Comparison of ENCODE assay signal across 8 cellular contexts in genomic region chr6:148760568-148761531, GRCh38. TPM values are rescaled to one million over a fixed set of nuclear protein-coding genes. Genes with fewer than 3 reads are reported as not detected.
DNase-seq lines count a peak whose midpoint lies in the region; ATAC-seq and TF ChIP-seq lines count a peak whose summit lies in the region.

No MANE protein-coding gene starts in this region.

- CTCF ChIA-PET in WTC11 (lab: Charles Lee), result interaction anchor here (0.9 to 1.3 kb wide), 2 partner anchors 13 to 183 kb away, joined by 3 to 6 read pairs; no protein-coding TSS in a partner anchor

- H3K9ac ChIP-seq in BLaER1 treated with 17β-estradiol and CSF1 and Interleukin-3, amounts not matched to agents 10 nM and 100 nM, result peak overlapping the region; percentile 66 to 90 (median 78)

- H3K9me3 Mint-ChIP-seq in WTC11, result 0 out of 2 replicates have a peak, but pooled peaks cover 10% of the 10 kb centered on the region

- H4K20me1 ChIP-seq in BLaER1 treated with 17β-estradiol and CSF1 and Interleukin-3, amounts not matched to agents 10 nM and 100 nM, result peaks cover 0 to 3% (median 0%) of the 10 kb centered on the region in 11 experiments; a peak in 2 of 22 replicates

- intact Hi-C loops in dorsolateral prefrontal cortex (cut with DNase I), result no loop called here

- H3K9me3 ChIP-seq in BLaER1 treated with 17β-estradiol and CSF1 and Interleukin-3, amounts not matched to agents 10 nM and 100 nM (replicated peaks in 1 of 11), result peaks cover 0 to 20% (median 8%) of the 10 kb centered on the region in 11 experiments; a peak in 10 of 22 replicates
- no peaks in the 10 kb centered on the region for H3K9me3 ChIP-seq in lung (ENCODE audit: control insufficient read depth in 2 of 2, insufficient read depth in 1 of 2, low read length in 1 of 2)

- DNase-seq in HT-29 (ENCODE audit: low spot score) (peak; percentile 24), WTC11 (ENCODE audit: low spot score) (peak; percentile 41), dorsolateral prefrontal cortex (peak in 7 of 10 donors; percentile 39 to 68 (median 56)), lung (ENCODE audit: low spot score) (peak; percentile 41)
- peak; percentile 51 for DNase-seq in stimulated activated naive CD4-positive, alpha-beta T cell treated with Interleukin-2 at 50 U/mL for 16 hours (lab: John Stamatoyannopoulos, UW)

- POLR2A ChIA-PET in WTC11 (lab: Charles Lee), result interaction anchor here (0.6 kb wide), 1 partner anchor 36 kb away, joined by 5 read pairs; no protein-coding TSS in a partner anchor

- H3K27ac ChIP-seq in BLaER1 treated with 17β-estradiol and CSF1 and Interleukin-3, amounts not matched to agents 10 nM and 100 nM, result peak overlapping the region; percentile 88 to 99 (median 92)
- peak overlapping the region in 51 of 59 donors; percentile 6 to 87 (median 64) for H3K27ac ChIP-seq in dorsolateral prefrontal cortex
- H3K27ac ChIP-seq in lung (ENCODE audit: low read depth in 1 of 2, low read length in 1 of 2), result peak overlapping the region; percentile 61 to 94

- H3K27ac Mint-ChIP-seq in WTC11, result peak overlapping the region; percentile 88

- ATAC-seq in GM21360 (IDR thresholded peaks at IDR 0.05; ENCODE audit: unreplicated experiment), result peak; percentile 41
- peak; percentile 82 for ATAC-seq in WTC11
- ATAC-seq in lung (ENCODE audit: insufficient read depth, low FRiP score), result peak; percentile 67
- no peak for ATAC-seq in HG03280 (IDR thresholded peaks at IDR 0.05; ENCODE audit: unreplicated experiment)

- peak overlapping the region; percentile 45 to 65 (median 56) for H3K4me3 ChIP-seq in BLaER1 treated with 17β-estradiol and CSF1 and Interleukin-3, amounts not matched to agents 10 nM and 100 nM
- H3K4me3 ChIP-seq in dorsolateral prefrontal cortex, result peak overlapping the region in 49 of 59 donors; percentile 0 to 54 (median 34)
- no peak overlapping the region for H3K4me3 ChIP-seq in lung

- peak overlapping the region; percentile 86 to 98 (median 92) for H3K4me2 ChIP-seq in BLaER1 treated with 17β-estradiol and CSF1 and Interleukin-3, amounts not matched to agents 10 nM and 100 nM

- H3K36me3 ChIP-seq in BLaER1 treated with 17β-estradiol and CSF1 and Interleukin-3, amounts not matched to agents 10 nM and 100 nM, result no peaks in the 10 kb centered on the region
- no peaks in the 10 kb centered on the region for H3K36me3 ChIP-seq in lung (ENCODE audit: control insufficient read depth in 2 of 2, insufficient read depth in 2 of 2, low read length in 2 of 2)

- H3K27me3 Mint-ChIP-seq in WTC11 (ENCODE audit: low read depth), result no peaks in the 10 kb centered on the region

- no peak for TF ChIP-seq CTCF in WTC11 (IDR thresholded peaks at IDR 0.05)
- no peak for TF ChIP-seq CTCF in dorsolateral prefrontal cortex (IDR thresholded peaks at IDR 0.05 in 54 of 56, conservative IDR thresholded peaks at IDR 0.05 in 2 of 56; ENCODE audit: low read depth in 1 of 56, partially characterized antibody in 56 of 56)
- TF ChIP-seq CTCF in lung (IDR thresholded peaks at IDR 0.05; ENCODE audit: control extremely low read depth, extremely low read depth), result no peak

- H3K27me3 ChIP-seq in BLaER1 treated with 17β-estradiol and CSF1 and Interleukin-3, amounts not matched to agents 10 nM and 100 nM, result no peaks in the 10 kb centered on the region
- H3K27me3 ChIP-seq in dorsolateral prefrontal cortex (peaks cover 0 to 2% (median 0%) of the 10 kb centered on the region in 45 donors), lung (ENCODE audit: control insufficient read depth, insufficient read depth) (no peaks in the 10 kb centered on the region)

- peaks cover 67 to 87% (median 73%) of the 10 kb centered on the region in 10 experiments for H3K4me1 ChIP-seq in BLaER1 treated with 17β-estradiol and CSF1 and Interleukin-3, amounts not matched to agents 10 nM and 100 nM
- peaks cover 2 to 9% of the 10 kb centered on the region in 2 donors for H3K4me1 ChIP-seq in lung (ENCODE audit: control insufficient read depth in 2 of 2, insufficient read depth in 2 of 2, low read length in 2 of 2)

- peaks cover 88% of the 10 kb centered on the region for H3K4me1 Mint-ChIP-seq in WTC11

- H3K36me3 Mint-ChIP-seq in WTC11, result no peaks in the 10 kb centered on the region; the same call in 1 of the 2 replicates

- H3K4me3 Mint-ChIP-seq in WTC11, result no peak overlapping the region; the same call in 1 of the 2 replicates

- 24 to 31% methylated on average over 14 of the region's 14 CpGs for WGBS in lung, 2 donors

TF ChIP-seq in WTC11, 78 proteins besides CTCF, POLR2A, EP300 and RAD21 (continues in another document):
- TF ChIP-seq ZNF532 (CRISPR knock-in tag; IDR thresholded peaks at IDR 0.05; ENCODE audit: borderline replicate concordance), result no peak
- TF ChIP-seq NR3C1 (CRISPR knock-in tag; conservative IDR thresholded peaks at IDR 0.05; ENCODE audit: low read depth), result no peak
- TF ChIP-seq CBFB (CRISPR knock-in tag; IDR thresholded peaks at IDR 0.05; ENCODE audit: low read depth), result no peak
- TF ChIP-seq, protein P1, sequence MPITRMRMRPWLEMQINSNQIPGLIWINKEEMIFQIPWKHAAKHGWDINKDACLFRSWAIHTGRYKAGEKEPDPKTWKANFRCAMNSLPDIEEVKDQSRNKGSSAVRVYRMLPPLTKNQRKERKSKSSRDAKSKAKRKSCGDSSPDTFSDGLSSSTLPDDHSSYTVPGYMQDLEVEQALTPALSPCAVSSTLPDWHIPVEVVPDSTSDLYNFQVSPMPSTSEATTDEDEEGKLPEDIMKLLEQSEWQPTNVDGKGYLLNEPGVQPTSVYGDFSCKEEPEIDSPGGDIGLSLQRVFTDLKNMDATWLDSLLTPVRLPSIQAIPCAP (CRISPR knock-in tag; IDR thresholded peaks at IDR 0.05), result no peak
- 0 out of 2 replicates have a peak, but pooled peaks have one; percentile 48 for TF ChIP-seq FOXK1 (CRISPR knock-in tag; IDR thresholded peaks at IDR 0.05)
- TF ChIP-seq RORB (CRISPR knock-in tag; IDR thresholded peaks at IDR 0.05), result no peak
- no peak for TF ChIP-seq E2F5 (CRISPR knock-in tag; IDR thresholded peaks at IDR 0.05)
- no peak for TF ChIP-seq CDX4 (CRISPR knock-in tag; IDR thresholded peaks at IDR 0.05; ENCODE audit: borderline replicate concordance)
- TF ChIP-seq, protein P2, sequence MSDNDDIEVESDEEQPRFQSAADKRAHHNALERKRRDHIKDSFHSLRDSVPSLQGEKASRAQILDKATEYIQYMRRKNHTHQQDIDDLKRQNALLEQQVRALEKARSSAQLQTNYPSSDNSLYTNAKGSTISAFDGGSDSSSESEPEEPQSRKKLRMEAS (CRISPR knock-in tag; IDR thresholded peaks at IDR 0.05), result peak; percentile 74
- no peak for TF ChIP-seq ZBTB43 (CRISPR knock-in tag; IDR thresholded peaks at IDR 0.05)

RNA-seq across cellular contexts. Expression of gene UST, which starts 14.0 kb away (rescaled TPM):
- 3.1 and 3.7 TPM in 2 replicates for total RNA-seq in HT-29 (2014; rRNA removed; shearing (Covaris generic))
- 32.1 to 33.8 TPM (median 33.8 TPM) in 3 replicates for total RNA-seq in WTC11 (2021)
- total RNA-seq in dorsolateral prefrontal cortex, result 10 to 100 TPM in 50 of 120 experiments, 1 to 10 TPM in 70; 5.0 to 18.6 (median 9.4) TPM
- total RNA-seq in lung, result 10 to 100 TPM in 1 of 2 donors, 1 to 10 TPM in 1; 8.6 to 24.0 TPM
- 1 to 10 TPM; 4.5 to 5.7 TPM for polyA plus RNA-seq in lung
